8 cellular contexts compared by ENCODE assay signal in genomic region chr6:5084787-5085637, GRCh38. TPM values are rescaled to one million over a fixed set of nuclear protein-coding genes. Genes with fewer than 3 reads are reported as not detected.
DNase-seq lines count a peak whose midpoint lies in the region; ATAC-seq, FAIRE-seq and TF ChIP-seq lines count a peak whose summit lies in the region.

PPP1R3G (plus strand) TSS chr6:5085341; CDS start chr6:5085486, 145 bp downstream.

- intact Hi-C loops in uterus (cut with DNase I; ENCODE audit: low total_unique reads), result no loop called here

- in situ Hi-C loops in GM13976 (cut with MboI; ENCODE audit: low sequenced_read_pairs, unreplicated experiment), result no loop called here

- H3K27me3 ChIP-seq in SJSA1 (replicated peaks) (peaks cover 40% of the 10 kb centered on the region), mononuclear cell (ENCODE audit: insufficient read depth, low read length) (peaks cover 38% of the 10 kb centered on the region), uterus (no peaks in the 10 kb centered on the region)

- peak in 1 of 2 experiments; percentile 33 for DNase-seq in A549 (ENCODE audit: low read depth in 1 of 2, low spot score in 1 of 2)
- DNase-seq in GM13976 (ENCODE audit: low spot score), result peak; percentile 76
- peak; percentile 48 to 55 for DNase-seq in SJSA1 (ENCODE audit: low read depth in 1 of 2, low spot score in 2 of 2)
- no peak for DNase-seq in epithelial cell of proximal tubule (ENCODE audit: low read depth)
- DNase-seq in uterus, result peak; percentile 63 to 71
- DNase-seq in NCI-H446 treated with DMSO at 0.1 percent for 48 hours (lab: John Stamatoyannopoulos, UW), result no peak

- no peak for TF ChIP-seq POLR2A in A549 (IDR thresholded peaks at IDR 0.05; ENCODE audit: low read length)
- TF ChIP-seq POLR2A in uterus (IDR thresholded peaks at IDR 0.05), result no peak

- CTCF ChIA-PET in A549 (lab: Yijun Ruan, JAX), result interaction anchor here (0.5 to 1.0 kb wide), 2 partner anchors 48 to 525 kb away, joined by 3 to 6 read pairs; no protein-coding TSS in a partner anchor

- H3K9me3 ChIP-seq in A549 (no peaks in the 10 kb centered on the region), SJSA1 (replicated peaks) (no peaks in the 10 kb centered on the region), mononuclear cell (ENCODE audit: low read depth, low read length) (no peaks in the 10 kb centered on the region), uterus (no peaks in the 10 kb centered on the region)

- H3K36me3 ChIP-seq in SJSA1 (no peaks in the 10 kb centered on the region), uterus (no peaks in the 10 kb centered on the region)

- no peak for TF ChIP-seq EP300 in A549 (IDR thresholded peaks at IDR 0.05)

- peak within 1 kb of the TSS; percentile 98 for H3K4me2 ChIP-seq in A549

- TF ChIP-seq RAD21 in A549 (conservative IDR thresholded peaks at IDR 0.05 in 1 of 2, IDR thresholded peaks at IDR 0.05 in 1 of 2), result no peak

- no peak for TF ChIP-seq CTCF in A549 (IDR thresholded peaks at IDR 0.05)
- no peak for TF ChIP-seq CTCF in GM13976 (IDR thresholded peaks at IDR 0.05; ENCODE audit: borderline replicate concordance, control extremely low read depth, extremely low read depth, insufficient read depth, missing control alignments)
- no peak for TF ChIP-seq CTCF in epithelial cell of proximal tubule (conservative IDR thresholded peaks at IDR 0.05; ENCODE audit: low read depth, low read length)
- no peak for TF ChIP-seq CTCF in uterus (IDR thresholded peaks at IDR 0.05)

- ATAC-seq in A549 (peak; percentile 57 to 77), HG03108 (IDR thresholded peaks at IDR 0.05; ENCODE audit: unreplicated experiment) (peak; percentile 60)

- H3K4me1 ChIP-seq in A549 (peaks cover 36% of the 10 kb centered on the region), SJSA1 (replicated peaks) (peaks cover 39% of the 10 kb centered on the region), mononuclear cell (ENCODE audit: insufficient read depth, low read length) (peaks cover 34% of the 10 kb centered on the region), uterus (peaks cover 0 to 3% of the 10 kb centered on the region in 2 donors)

- H3K27ac ChIP-seq in A549 (peak within 1 kb of the TSS; percentile 87 to 94), SJSA1 (no peak within 1 kb of the TSS), uterus (peak within 1 kb of the TSS; percentile 75 to 88)

- WGBS in A549 (ENCODE audit: missing lambda C conversion rate), result 0% methylated on average over 21 of the region's 81 CpGs

- peak within 1 kb of the TSS; percentile 78 for H3K4me3 ChIP-seq in A549
- H3K4me3 ChIP-seq in SJSA1, result peak within 1 kb of the TSS; percentile 38
- peak within 1 kb of the TSS; percentile 62 for H3K4me3 ChIP-seq in epithelial cell of proximal tubule (ENCODE audit: low read depth, low read length)
- peak within 1 kb of the TSS; percentile 25 for H3K4me3 ChIP-seq in mononuclear cell (ENCODE audit: low read length)
- H3K4me3 ChIP-seq in uterus, result peak within 1 kb of the TSS; percentile 51 to 56

- no peak for FAIRE-seq in A549 (lab: Jason Lieb, UNC)

- POLR2A ChIA-PET in A549 (lab: Yijun Ruan, JAX), result no interaction called here

TF ChIP-seq in A549, 52 proteins besides CTCF, POLR2A, EP300 and RAD21:
- TF ChIP-seq PBX3 (IDR thresholded peaks at IDR 0.05) (no peak), BHLHE40 (IDR thresholded peaks at IDR 0.05; ENCODE audit: low read depth, low read length) (no peak), FOSL2 (IDR thresholded peaks at IDR 0.05) (no peak), FOSL2 (CRISPR knock-in tag; IDR thresholded peaks at IDR 0.05) (no peak), MAFK (IDR thresholded peaks at IDR 0.05; ENCODE audit: partially characterized antibody) (no peak), ATOH8 (CRISPR knock-in tag; IDR thresholded peaks at IDR 0.05; ENCODE audit: low read depth) (no peak), FOXS1 (CRISPR knock-in tag; IDR thresholded peaks at IDR 0.05) (no peak), RARB (CRISPR knock-in tag; IDR thresholded peaks at IDR 0.05) (no peak), MAZ (IDR thresholded peaks at IDR 0.05; ENCODE audit: borderline replicate concordance, low read depth, low read length) (no peak), SREBF2 (IDR thresholded peaks at IDR 0.05) (no peak), CBX2 (IDR thresholded peaks at IDR 0.05; ENCODE audit: borderline replicate concordance, low read depth) (no peak), KDM1A (IDR thresholded peaks at IDR 0.05; ENCODE audit: low read depth) (no peak), HOXB5 (CRISPR knock-in tag; IDR thresholded peaks at IDR 0.05) (no peak), ESRRA (IDR thresholded peaks at IDR 0.05; ENCODE audit: borderline replicate concordance, low read length) (no peak), KDM5A (IDR thresholded peaks at IDR 0.05) (no peak), HDAC2 (IDR thresholded peaks at IDR 0.05) (no peak), CEBPB (IDR thresholded peaks at IDR 0.05) (no peak), CHD2 (IDR thresholded peaks at IDR 0.05; ENCODE audit: low read length, partially characterized antibody) (no peak)

RNA-seq across cellular contexts. Expression of gene PPP1R3G, which starts in this region (rescaled TPM):
- polyA plus RNA-seq in A549 (2011; rRNA removed), result 0.21 and 0.33 TPM in 2 replicates
- 0.13 and 0.23 TPM in 2 replicates for polyA plus RNA-seq in A549 (2012; cell fraction: cytosol; rRNA removed)
- 0.15 and 0.17 TPM in 2 replicates for polyA plus RNA-seq in A549 (2012; cell fraction: nucleus; rRNA removed)
- polyA plus RNA-seq in A549 (2017; fragmentation: RNase III; extraction: RNeasy Plus Mini Kit Qiagen cat#74134 plus additional on column Dnase treatment), result 0.49 to 0.76 TPM (median 0.72 TPM) in 3 replicates
- polyA minus RNA-seq in A549 (2011; rRNA and poly(A)+ RNA removed), result 0.12 and 0.24 TPM in 2 replicates
- total RNA-seq in SJSA1 (2014; rRNA removed; shearing (Covaris generic)), result 0.19 and 0.32 TPM in 2 replicates
- total RNA-seq in epithelial cell of proximal tubule, result 0.94 and 2.5 TPM in 2 replicates
- 0.31 TPM for total RNA-seq in mononuclear cell
- 1 to 10 TPM in 3 of 4 donors, under 1 TPM in 1; 0.26 to 6.0 (median 2.8) TPM for total RNA-seq in uterus

Comparison
In these comparisons a context has a peak if more than half of its experiments do, and no peak if none do; other contexts are left out.
1. Peak in ATAC-seq, H3K4me3 ChIP-seq, H3K27ac ChIP-seq and H3K4me2 ChIP-seq in A549; RNA of the gene not detected or under 1 TPM.
2. Peak in DNase-seq and H3K4me3 ChIP-seq in SJSA1; RNA of the gene not detected or under 1 TPM.
3. DNase-seq: peak in GM13976 (single experiment) and uterus (2 of 2); none in epithelial cell of proximal tubule (single experiment) and NCI-H446 treated with DMSO at 0.1 percent for 48 hours (single experiment).
4. H3K4me3 ChIP-seq: peak in every context shown above with its lines; median percentile 78 in A549; 62 in epithelial cell of proximal tubule; 54 in uterus; 38 in SJSA1; 25 in mononuclear cell.